ENCODE assay signal across 1 cellular context in genomic region chr16:84138824-84139627, GRCh38.
TF ChIP-seq lines count a peak whose summit lies in the region.

No MANE protein-coding gene starts in this region.

TF ChIP-seq in K562, 482 proteins besides CTCF, POLR2A, EP300 and RAD21 (continued from another document and continues in another):
- TF ChIP-seq NKRF (IDR thresholded peaks at IDR 0.05; ENCODE audit: borderline replicate concordance) (0 out of 2 replicates have a peak, but pooled peaks have one; percentile 62), ZBTB7A (IDR thresholded peaks at IDR 0.05; ENCODE audit: borderline replicate concordance, control insufficient read depth, low read depth, low read length) (peak; percentile 26; the same call in 1 of the 2 replicates), MTA1 (IDR thresholded peaks at IDR 0.05; ENCODE audit: borderline replicate concordance) (peak; percentile 54; the same call in 1 of the 2 replicates), JUN (IDR thresholded peaks at IDR 0.05; ENCODE audit: borderline replicate concordance, low read depth, low read length) (0 out of 2 replicates have a peak, but pooled peaks have one; percentile 36), JUN (CRISPR knock-in tag; IDR thresholded peaks at IDR 0.05; ENCODE audit: borderline replicate concordance) (0 out of 2 replicates have a peak, but pooled peaks have one; percentile 33), TEAD4 (IDR thresholded peaks at IDR 0.05; ENCODE audit: low read length) (peak; percentile 9; the same call in 1 of the 2 replicates), TEAD4 (CRISPR knock-in tag; IDR thresholded peaks at IDR 0.05; ENCODE audit: borderline replicate concordance) (no peak), CCAR2 (IDR thresholded peaks at IDR 0.05; ENCODE audit: low read depth, low read length) (no peak), RBM34 (IDR thresholded peaks at IDR 0.05; ENCODE audit: borderline replicate concordance, insufficient read depth, low read length) (no peak), DEAF1 (CRISPR knock-in tag; IDR thresholded peaks at IDR 0.05) (no peak; the same call in 1 of the 2 replicates), SOX6 (IDR thresholded peaks at IDR 0.05) (peak; percentile 95), NR2C1 (IDR thresholded peaks at IDR 0.05) (0 out of 2 replicates have a peak, but pooled peaks have one; percentile 41), NR2C1 (tag; IDR thresholded peaks at IDR 0.05) (peak; percentile 53), ZNF79 (CRISPR knock-in tag; IDR thresholded peaks at IDR 0.05; ENCODE audit: low read depth) (no peak), GABPA (tag; conservative IDR thresholded peaks at IDR 0.05; ENCODE audit: low read depth) (peak; percentile 5; the same call in 1 of the 2 replicates), PHF8 (IDR thresholded peaks at IDR 0.05; ENCODE audit: borderline replicate concordance, low read length) (peak; percentile 46; the same call in 1 of the 2 replicates), C11orf30 (IDR thresholded peaks at IDR 0.05; ENCODE audit: low read depth) (peak; percentile 83), ARID3A (IDR thresholded peaks at IDR 0.05; ENCODE audit: borderline replicate concordance, low read depth, low read length) (0 out of 2 replicates have a peak, but pooled peaks have one; percentile 69), ZBTB33 (CRISPR knock-in tag; IDR thresholded peaks at IDR 0.05) (no peak), DIDO1 (tag; IDR thresholded peaks at IDR 0.05; ENCODE audit: low read depth) (0 out of 2 replicates have a peak, but pooled peaks have one; percentile 15), TBP (optimal IDR thresholded peaks at IDR 0.05; ENCODE audit: low read depth, low read length) (peak; percentile 73), ZNF408 (CRISPR knock-in tag; IDR thresholded peaks at IDR 0.05; ENCODE audit: low read depth) (no peak), PKNOX1 (IDR thresholded peaks at IDR 0.05) (peak; percentile 62), AFF4 (CRISPR knock-in tag; IDR thresholded peaks at IDR 0.05) (peak; percentile 73), SMARCA4 (IDR thresholded peaks at IDR 0.05) (peak; percentile 73), KLF1 (tag; IDR thresholded peaks at IDR 0.05) (peak; percentile 76; the same call in 1 of the 2 replicates), MTA3 (IDR thresholded peaks at IDR 0.05; ENCODE audit: borderline replicate concordance) (peak; percentile 56), E2F8 (IDR thresholded peaks at IDR 0.05; ENCODE audit: low read depth, partially characterized antibody) (peak; percentile 17), TRIM25 (IDR thresholded peaks at IDR 0.05; ENCODE audit: borderline replicate concordance) (no peak), YY1 (IDR thresholded peaks at IDR 0.05; ENCODE audit: borderline replicate concordance in 1 of 3, control insufficient read depth in 1 of 3, extremely low read depth in 1 of 3, insufficient read depth in 3 of 3, insufficient read length in 1 of 3, insufficient replicate concordance in 2 of 3, low read depth in 1 of 3, low read length in 2 of 3) (peak in 1 of 3 experiments; percentile 75), POLR2H (tag; IDR thresholded peaks at IDR 0.05; ENCODE audit: low read depth) (peak; percentile 85), MAZ (CRISPR knock-in tag; conservative IDR thresholded peaks at IDR 0.05 in 1 of 2, IDR thresholded peaks at IDR 0.05 in 1 of 2) (peak; percentile 68 to 73), NEUROD1 (IDR thresholded peaks at IDR 0.05; ENCODE audit: borderline replicate concordance, low read depth, low read length, partially characterized antibody) (peak; percentile 35), HOXB6 (CRISPR knock-in tag; IDR thresholded peaks at IDR 0.05; ENCODE audit: borderline replicate concordance) (0 out of 2 replicates have a peak, but pooled peaks have one; percentile 44), HIVEP1 (CRISPR knock-in tag; IDR thresholded peaks at IDR 0.05) (0 out of 2 replicates have a peak, but pooled peaks have one; percentile 12), KDM5B (IDR thresholded peaks at IDR 0.05; ENCODE audit: insufficient replicate concordance, low read depth, low read length) (peak; percentile 68), ZNF239 (CRISPR knock-in tag; IDR thresholded peaks at IDR 0.05) (no peak; the same call in 1 of the 2 replicates), CREM (IDR thresholded peaks at IDR 0.05; ENCODE audit: low read depth) (peak; percentile 62), TRIM24 (IDR thresholded peaks at IDR 0.05) (peak; percentile 82 to 91; a peak in 3 of 4 replicates), RBM15 (IDR thresholded peaks at IDR 0.05; ENCODE audit: insufficient read depth, low read length) (no peak), TCF15 (CRISPR knock-in tag; IDR thresholded peaks at IDR 0.05) (peak; percentile 81), ZSCAN32 (CRISPR knock-in tag; IDR thresholded peaks at IDR 0.05) (peak; percentile 69), EWSR1 (IDR thresholded peaks at IDR 0.05; ENCODE audit: borderline replicate concordance, low read depth, partially characterized antibody) (no peak), RAD51 (IDR thresholded peaks at IDR 0.05; ENCODE audit: borderline replicate concordance, low read depth) (peak; percentile 71), SMARCC2 (IDR thresholded peaks at IDR 0.05; ENCODE audit: low read depth) (peak; percentile 57; the same call in 1 of the 2 replicates), NFRKB (IDR thresholded peaks at IDR 0.05; ENCODE audit: low read depth) (peak; percentile 96; the same call in 1 of the 2 replicates)
